8 cellular contexts compared by ENCODE assay signal in genomic region chr2:8004250-8004681, GRCh38.
DNase-seq lines count a peak whose midpoint lies in the region; ATAC-seq and TF ChIP-seq lines count a peak whose summit lies in the region.

No MANE protein-coding gene starts in this region.

- POLR2A ChIA-PET in CD8-positive, alpha-beta memory T cell (lab: Charles Lee), result no interaction called here

- DNase-seq in AG08395 (ENCODE audit: low spot score) (peak; percentile 90), mammary epithelial cell (peak; percentile 91), middle frontal gyrus (ENCODE audit: extremely low spot score, low spot score) (peak; percentile 6), posterior cingulate gyrus (no peak), NCI-H187 (lab: John Stamatoyannopoulos, UW) (no peak)
- no peak for DNase-seq in CD8-positive, alpha-beta memory T cell

- dilution Hi-C loops in mammary epithelial cell (cut with HindIII; ENCODE audit: low sequenced_read_pairs), result no loop called here

- no peak overlapping the region for H3K4me3 ChIP-seq in Loucy (ENCODE audit: low read length, poor library complexity, severe bottlenecking)
- H3K4me3 ChIP-seq in mammary epithelial cell (replicated peaks in 1 of 3; ENCODE audit: insufficient read depth in 1 of 3, low read depth in 2 of 3, low read length in 3 of 3), result no peak overlapping the region
- H3K4me3 ChIP-seq in CD8-positive, alpha-beta memory T cell (ENCODE audit: low read length), result no peak overlapping the region

- H3K4me1 ChIP-seq in Loucy (ENCODE audit: insufficient read depth, low read length, poor library complexity, severe bottlenecking), result peaks cover 43% of the 10 kb centered on the region
- peaks cover 14% of the 10 kb centered on the region for H3K4me1 ChIP-seq in mammary epithelial cell (ENCODE audit: insufficient read depth, low read length)
- H3K4me1 ChIP-seq in CD8-positive, alpha-beta memory T cell (ENCODE audit: insufficient read depth, low read length), result no peaks in the 10 kb centered on the region

- H3K9ac ChIP-seq in Loucy (ENCODE audit: low read depth, low read length, poor library complexity, severe bottlenecking), result no peak overlapping the region
- no peak overlapping the region for H3K9ac ChIP-seq in mammary epithelial cell (ENCODE audit: insufficient read depth, low read length)

- H3K9me2 ChIP-seq in Loucy (replicated peaks; ENCODE audit: low read depth, low read length), result no peaks in the 10 kb centered on the region

- H3K4me2 ChIP-seq in Loucy (ENCODE audit: low read depth, low read length, poor library complexity, severe bottlenecking), result peak overlapping the region; percentile 13
- peak overlapping the region; percentile 56 for H3K4me2 ChIP-seq in mammary epithelial cell (ENCODE audit: insufficient read depth, low read depth, low read length)

- H2AFZ ChIP-seq in Loucy (ENCODE audit: low read length) (no peak overlapping the region; the same call in 1 of the 2 replicates), mammary epithelial cell (ENCODE audit: low read depth, low read length) (no peak overlapping the region)

- H3K4me1 Mint-ChIP-seq in CD8-positive, alpha-beta memory T cell, result no peaks in the 10 kb centered on the region

- no peaks in the 10 kb centered on the region for H3K27me3 ChIP-seq in Loucy (ENCODE audit: insufficient read depth, low read length, poor library complexity, severe bottlenecking)
- no peaks in the 10 kb centered on the region for H3K27me3 ChIP-seq in mammary epithelial cell (ENCODE audit: insufficient read depth, low read length)
- H3K27me3 ChIP-seq in CD8-positive, alpha-beta memory T cell (ENCODE audit: insufficient read depth, low read length, poor library complexity, severe bottlenecking), result no peaks in the 10 kb centered on the region

- no peak overlapping the region for H3K4me3 Mint-ChIP-seq in CD8-positive, alpha-beta memory T cell

- BruUV-seq in mammary epithelial cell (replicated peaks; lab: Mats Ljungman, UMichigan), result no TSS peak

- in situ Hi-C loops in mammary epithelial cell (cut with MboI; ENCODE audit: low sequenced_read_pairs in 2 of 2), result no loop called here

- no peaks in the 10 kb centered on the region for H3K36me3 Mint-ChIP-seq in CD8-positive, alpha-beta memory T cell

- H3K9me3 ChIP-seq in Loucy (ENCODE audit: insufficient read depth, low read depth, low read length) (no peaks in the 10 kb centered on the region), mammary epithelial cell (replicated peaks; ENCODE audit: insufficient read depth, low read length) (no peaks in the 10 kb centered on the region)
- no peaks in the 10 kb centered on the region for H3K9me3 ChIP-seq in CD8-positive, alpha-beta memory T cell (ENCODE audit: low read length)

- H3K27ac Mint-ChIP-seq in CD8-positive, alpha-beta memory T cell, result no peak overlapping the region

- WGBS in mammary epithelial cell (ENCODE audit: low coverage, missing lambda C conversion rate), result 5% methylated on average over 4 of the region's 4 CpGs

- H3K36me3 ChIP-seq in Loucy (ENCODE audit: insufficient read depth, low read length) (no peaks in the 10 kb centered on the region), mammary epithelial cell (ENCODE audit: insufficient read depth, low read length) (no peaks in the 10 kb centered on the region)
- no peaks in the 10 kb centered on the region for H3K36me3 ChIP-seq in CD8-positive, alpha-beta memory T cell (ENCODE audit: insufficient read depth, low read length)

- no peak overlapping the region for H3K27ac ChIP-seq in mammary epithelial cell (ENCODE audit: insufficient read depth, low read depth, low read length)
- H3K27ac ChIP-seq in CD8-positive, alpha-beta memory T cell (ENCODE audit: low read depth, low read length), result no peak overlapping the region

- H3K79me2 ChIP-seq in Loucy (ENCODE audit: insufficient read depth, low read length), result no peaks in the 10 kb centered on the region
- H3K79me2 ChIP-seq in mammary epithelial cell (ENCODE audit: insufficient read depth, low read length), result no peaks in the 10 kb centered on the region

- no peak for TF ChIP-seq CTCF in Loucy (conservative IDR thresholded peaks at IDR 0.05; ENCODE audit: low read length)
- no peak for TF ChIP-seq CTCF in mammary epithelial cell (conservative IDR thresholded peaks at IDR 0.05 in 1 of 2, IDR thresholded peaks at IDR 0.05 in 1 of 2; ENCODE audit: extremely low read depth in 1 of 2, insufficient read depth in 1 of 2, low read depth in 1 of 2, low read length in 2 of 2)

- no peak for ATAC-seq in GM18519 (IDR thresholded peaks at IDR 0.05; ENCODE audit: low FRiP score, unreplicated experiment)

- intact Hi-C loops in mammary epithelial cell (cut with micrococcal nuclease) (loop anchor here (10.0 kb wide), 2 partner anchors 299 to 681 kb away; partner anchors contain the start of gene ID2), posterior cingulate gyrus (cut with DNase I) (no loop called here)

- H3K9me3 Mint-ChIP-seq in CD8-positive, alpha-beta memory T cell, result no peaks in the 10 kb centered on the region

- H3F3A ChIP-seq in Loucy (ENCODE audit: low read depth), result no peaks in the 10 kb centered on the region

- CTCF ChIA-PET in mammary epithelial cell (lab: Charles Lee; ENCODE audit: low non-redundant PET), result no interaction called here
- CTCF ChIA-PET in CD8-positive, alpha-beta memory T cell (lab: Charles Lee), result no interaction called here

- H3K27me3 Mint-ChIP-seq in CD8-positive, alpha-beta memory T cell, result no peaks in the 10 kb centered on the region

- H4K20me1 ChIP-seq in Loucy (ENCODE audit: insufficient read depth, low read length, poor library complexity, severe bottlenecking) (no peaks in the 10 kb centered on the region), mammary epithelial cell (ENCODE audit: insufficient read depth, low read length) (no peaks in the 10 kb centered on the region)

Comparison
In these comparisons a context has a peak if more than half of its experiments do, and no peak if none do; other contexts are left out.
1. DNase-seq: peak in AG08395 (single experiment), mammary epithelial cell (single experiment) and middle frontal gyrus (single experiment); none in posterior cingulate gyrus (0 of 10), CD8-positive, alpha-beta memory T cell (0 of 5) and NCI-H187 (0 of 2).